Comparison of ENCODE assay signal across 1 cellular context in the genomic region with DNA sequence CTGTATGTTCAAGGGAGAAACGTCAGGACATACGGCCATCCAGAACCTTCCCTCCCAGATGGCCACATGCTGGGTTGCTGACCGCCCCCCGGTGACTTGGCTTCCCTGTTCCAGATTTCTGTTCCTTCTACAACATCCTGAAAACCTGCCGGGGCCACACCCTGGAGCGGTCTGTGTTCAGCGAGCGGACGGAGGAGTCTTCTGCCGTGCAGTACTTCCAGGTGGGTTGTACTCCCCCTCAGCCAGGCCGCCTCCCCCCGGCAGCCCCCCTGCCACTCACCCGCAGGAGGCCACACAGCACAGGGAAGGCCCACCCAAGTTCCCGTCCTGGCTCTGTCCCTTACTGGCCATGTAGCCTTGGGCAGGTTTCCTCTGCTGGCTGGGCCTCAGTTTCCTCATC.
TF ChIP-seq lines count a peak whose summit lies in the region.

No MANE protein-coding gene starts in this region.

TF ChIP-seq in HepG2, 621 proteins besides CTCF, POLR2A, EP300 and RAD21:
- no peak for TF ChIP-seq YEATS2 (CRISPR knock-in tag; IDR thresholded peaks at IDR 0.05; ENCODE audit: borderline replicate concordance)
- TF ChIP-seq ZNF256 (CRISPR knock-in tag; conservative IDR thresholded peaks at IDR 0.05) = no peak
- TF ChIP-seq DDIT3 (CRISPR knock-in tag; IDR thresholded peaks at IDR 0.05) = no peak
- no peak for TF ChIP-seq GTF3A (CRISPR knock-in tag; conservative IDR thresholded peaks at IDR 0.05)
- TF ChIP-seq ZNF143 (CRISPR knock-in tag; IDR thresholded peaks at IDR 0.05) = no peak
- TF ChIP-seq HNRNPLL (IDR thresholded peaks at IDR 0.05; ENCODE audit: low read depth, low read length, poor library complexity, severe bottlenecking) = no peak
- TF ChIP-seq ARHGAP35 (CRISPR knock-in tag; IDR thresholded peaks at IDR 0.05; ENCODE audit: borderline replicate concordance) = no peak
- no peak for TF ChIP-seq TEAD3 (CRISPR knock-in tag; optimal IDR thresholded peaks at IDR 0.05; ENCODE audit: borderline replicate concordance)
- TF ChIP-seq TFAP4 (IDR thresholded peaks at IDR 0.05; ENCODE audit: borderline replicate concordance, low read depth) = no peak
